7 cellular contexts compared by ENCODE assay signal in the genomic region with DNA sequence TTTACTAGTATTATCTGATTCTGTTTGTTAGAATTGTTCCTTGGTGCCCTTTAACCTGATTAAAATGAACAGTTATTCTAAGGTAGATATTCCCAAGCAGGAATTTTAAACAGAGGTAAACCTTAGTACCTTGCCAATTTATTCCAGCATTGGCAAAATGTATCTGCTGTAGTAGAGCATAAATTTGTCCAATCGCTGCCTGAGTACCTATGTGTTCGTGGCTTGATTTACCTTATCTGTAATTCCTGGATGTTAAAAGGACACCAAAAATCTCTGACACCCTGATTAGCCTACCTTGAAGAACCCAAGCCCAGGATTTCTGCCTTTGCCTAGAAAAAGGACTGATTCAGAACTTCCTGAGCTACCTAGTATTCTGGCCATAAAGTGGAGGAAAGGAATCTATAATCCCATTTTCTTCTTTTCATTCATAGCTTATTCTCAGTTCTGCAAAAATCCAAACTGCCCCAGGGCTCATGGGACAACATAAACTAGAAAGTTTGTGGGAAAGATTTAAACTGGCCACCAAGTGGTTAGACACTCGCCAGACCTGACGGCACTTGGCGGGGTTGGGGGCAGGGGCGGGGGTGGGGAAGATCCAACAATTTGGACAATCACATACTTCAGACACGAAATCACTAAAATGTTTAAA. TPM values are rescaled to one million over a fixed set of nuclear protein-coding genes. Genes with fewer than 3 reads are reported as not detected.
A peak's percentile ranks its signal among the peaks of the same experiment; 100 is the strongest.
DNase-seq lines count a peak whose midpoint lies in the region; ATAC-seq and TF ChIP-seq lines count a peak whose summit lies in the region.

No MANE protein-coding gene starts in this region.

- ATAC-seq in GM19395 (IDR thresholded peaks at IDR 0.05; ENCODE audit: unreplicated experiment): peak; percentile 23
- ATAC-seq in HG03103 (IDR thresholded peaks at IDR 0.05; ENCODE audit: low read depth, unreplicated experiment): peak; percentile 3

- H3K27ac ChIP-seq in angular gyrus (ENCODE audit: low read depth, low read length): peak overlapping the region; percentile 66
- no peak overlapping the region for H3K27ac ChIP-seq in ovary
- no peak overlapping the region for H3K27ac ChIP-seq in caudate nucleus (ENCODE audit: low read depth, low read length)

- no peaks in the 10 kb centered on the region for H3K9me3 ChIP-seq in ovary

- TF ChIP-seq POLR2A in ovary (IDR thresholded peaks at IDR 0.05): no peak

- 49 to 60% (median 57%) methylated on average over 7 of the region's 7 CpGs for WGBS in ovary, 3 donors

- H3K36me3 ChIP-seq in ovary: no peaks in the 10 kb centered on the region

- TF ChIP-seq CTCF in ovary (IDR thresholded peaks at IDR 0.05) (no peak), foreskin fibroblast (IDR thresholded peaks at IDR 0.05; ENCODE audit: low read depth, low read length) (no peak)

- intact Hi-C loops in ovary (cut with DNase I): no loop called here

- TF ChIP-seq EP300 in ovary (IDR thresholded peaks at IDR 0.05): no peak

- peaks cover 4% of the 10 kb centered on the region for H3K4me1 ChIP-seq in ovary (ENCODE audit: insufficient read depth)

- no peak for DNase-seq in ovary
- DNase-seq in DMS 273 (lab: John Stamatoyannopoulos, UW; ENCODE audit: unreplicated experiment): no peak
- no peak for DNase-seq in foreskin fibroblast
- no peak for DNase-seq in caudate nucleus (lab: John Stamatoyannopoulos, UW)

- H3K27me3 ChIP-seq in ovary: no peaks in the 10 kb centered on the region

- H3K4me3 ChIP-seq in ovary (peak overlapping the region; percentile 28), foreskin fibroblast (ENCODE audit: low read depth in 1 of 2, low read length in 2 of 2) (peak overlapping the region in 1 of 2 donors; percentile 38)

RNA-seq across cellular contexts. Expression of a gene that starts 16.2 kb away (rescaled TPM):
- total RNA-seq in ovary: 10 to 100 TPM; 14.8 to 24.5 (median 22.3) TPM
- 10 to 100 TPM in 1 of 2 donors, 1 to 10 TPM in 1; 7.7 to 21.9 TPM for polyA plus RNA-seq in ovary
